Comparison of ENCODE assay signal across 1 cellular context in genomic region chr1:156748670-156749428, GRCh38.
TF ChIP-seq lines count a peak whose summit lies in the region.

No MANE protein-coding gene starts in this region.

TF ChIP-seq in K562, 482 proteins besides CTCF, POLR2A, EP300 and RAD21 (continued from another document and continues in another):
- TF ChIP-seq GTF2F1 (IDR thresholded peaks at IDR 0.05; ENCODE audit: low read depth, low read length) (no peak), TFE3 (CRISPR knock-in tag; IDR thresholded peaks at IDR 0.05) (no peak), GTF2B (IDR thresholded peaks at IDR 0.05; ENCODE audit: extremely low read depth, insufficient read length) (no peak), ZBTB11 (CRISPR knock-in tag; IDR thresholded peaks at IDR 0.05) (peak in 1 of 3 experiments; percentile 40; a peak in 1 of 6 replicates), PPARD (CRISPR knock-in tag; IDR thresholded peaks at IDR 0.05) (no peak), SAP30 (IDR thresholded peaks at IDR 0.05; ENCODE audit: borderline replicate concordance, insufficient read depth, low read depth, low read length, poor library complexity, severe bottlenecking) (no peak), ZFX (CRISPR knock-in tag; IDR thresholded peaks at IDR 0.05) (no peak; the same call in 1 of the 2 replicates), ILK (tag; IDR thresholded peaks at IDR 0.05; ENCODE audit: borderline replicate concordance, low read depth) (no peak), ZNF23 (CRISPR knock-in tag; IDR thresholded peaks at IDR 0.05) (no peak), GATAD2B (IDR thresholded peaks at IDR 0.05; ENCODE audit: borderline replicate concordance) (no peak), MEF2D (tag; conservative IDR thresholded peaks at IDR 0.05; ENCODE audit: low read depth) (0 out of 2 replicates have a peak, but pooled peaks have one; percentile 27), NR4A1 (CRISPR knock-in tag; IDR thresholded peaks at IDR 0.05) (no peak), NR4A1 (tag; IDR thresholded peaks at IDR 0.05) (no peak), NFIX (CRISPR knock-in tag; IDR thresholded peaks at IDR 0.05; ENCODE audit: low read depth) (no peak), SMC3 (conservative IDR thresholded peaks at IDR 0.05; ENCODE audit: insufficient read depth, low read depth, low read length) (no peak), MTA2 (IDR thresholded peaks at IDR 0.05; ENCODE audit: low read depth) (no peak), FOSL1 (tag; conservative IDR thresholded peaks at IDR 0.05) (no peak), ZNF586 (CRISPR knock-in tag; conservative IDR thresholded peaks at IDR 0.05) (no peak), PHF21A (IDR thresholded peaks at IDR 0.05; ENCODE audit: borderline replicate concordance, low read depth) (0 out of 2 replicates have a peak, but pooled peaks have one; percentile 16), ESRRA (IDR thresholded peaks at IDR 0.05; ENCODE audit: borderline replicate concordance, low read depth) (no peak), PHF8 (IDR thresholded peaks at IDR 0.05; ENCODE audit: borderline replicate concordance, low read length) (0 out of 2 replicates have a peak, but pooled peaks have one; percentile 12), SIN3B (IDR thresholded peaks at IDR 0.05; ENCODE audit: low read depth) (no peak), MNT (conservative IDR thresholded peaks at IDR 0.05) (peak; percentile 35 to 49; a peak in 2 of 4 replicates), TAF7 (tag; IDR thresholded peaks at IDR 0.05) (no peak), ESRRB (CRISPR knock-in tag; IDR thresholded peaks at IDR 0.05; ENCODE audit: borderline replicate concordance) (no peak), SUPT5H (IDR thresholded peaks at IDR 0.05) (peak; percentile 34; the same call in 1 of the 2 replicates), ZBTB5 (IDR thresholded peaks at IDR 0.05) (no peak), CHD4 (IDR thresholded peaks at IDR 0.05; ENCODE audit: insufficient read depth, insufficient replicate concordance, low read depth, low read length, poor library complexity, severe bottlenecking) (no peak), ZNF644 (tag; IDR thresholded peaks at IDR 0.05; ENCODE audit: low read depth) (no peak), ZBTB43 (CRISPR knock-in tag; IDR thresholded peaks at IDR 0.05) (no peak), ZNF3 (CRISPR knock-in tag; IDR thresholded peaks at IDR 0.05) (no peak), FUS (optimal IDR thresholded peaks at IDR 0.05; ENCODE audit: low read depth, low read length) (no peak), ZNF77 (CRISPR knock-in tag; IDR thresholded peaks at IDR 0.05) (no peak), ZNF318 (IDR thresholded peaks at IDR 0.05; ENCODE audit: borderline replicate concordance in 1 of 2, low read depth in 1 of 2) (no peak), ARID3A (IDR thresholded peaks at IDR 0.05; ENCODE audit: borderline replicate concordance, low read depth, low read length) (no peak), HNRNPK (IDR thresholded peaks at IDR 0.05; ENCODE audit: low read depth, low read length, poor library complexity, severe bottlenecking) (no peak), BRF1 (IDR thresholded peaks at IDR 0.05; ENCODE audit: borderline replicate concordance, extremely low read depth, insufficient read length) (no peak), ZNF76 (CRISPR knock-in tag; IDR thresholded peaks at IDR 0.05; ENCODE audit: borderline replicate concordance) (no peak)
